In the genomic region with DNA sequence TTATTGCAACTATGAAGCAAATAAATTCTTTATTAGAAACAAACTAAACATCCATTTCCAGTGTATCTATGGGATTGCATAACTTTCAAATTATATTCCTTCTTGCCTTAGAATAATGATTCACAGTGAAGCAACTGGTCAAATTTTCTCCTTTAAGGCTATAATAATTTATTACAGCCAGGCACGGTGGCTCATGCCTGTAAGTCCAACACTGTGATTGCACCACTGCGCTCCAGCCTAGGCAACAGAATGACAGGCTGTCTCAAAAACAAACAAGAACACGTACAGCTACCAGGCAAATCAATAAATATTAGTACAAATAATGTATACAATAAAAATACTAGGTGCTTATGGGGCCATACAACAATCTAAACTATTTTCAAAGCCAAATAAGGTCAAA, we compare ENCODE assay signal across 18 cellular contexts.
"Had no signal": no experiment of that assay in that cellular context is flagged by ENCODE, and none has a peak within 500 bp of the region (broad histone marks: within the 10 kb centered on the region; RNA-seq: fewer than 3 reads in every experiment).

No MANE protein-coding gene starts in this region.

- H3K4me1 ChIP-seq: suprapubic skin, thyroid gland had no signal

- H2AFZ ChIP-seq: hepatocyte had no signal

- H3K27me3 ChIP-seq: hepatocyte, suprapubic skin, thyroid gland had no signal

- H3K36me3 ChIP-seq: suprapubic skin, thyroid gland had no signal

- H3K27ac ChIP-seq: coronary artery, hepatocyte, suprapubic skin, thyroid gland had no signal

- DNase-seq: effector CD4-positive, alpha-beta T cell; endodermal cell; foreskin melanocyte; head of caudate nucleus; left colon; natural killer cell; posterior cingulate gyrus; right cardiac atrium; stimulated activated CD4-positive, alpha-beta T cell treated with anti-CD3 and anti-CD28 coated beads, Interleukin-4, amount 100 ng/mL, for 1 hour; stimulated activated CD8-positive, alpha-beta memory T cell treated with anti-CD3 and anti-CD28 coated beads, Interleukin-4, amount 100 ng/mL, for 48 hours; stimulated activated naive CD8-positive, alpha-beta T cell treated with anti-CD3 and anti-CD28 coated beads, Interleukin-15, Interleukin-2, amounts not matched to agents 100 U/mL and 50 U/mL, for 24 hours; thyroid gland had no signal

- H3K4me2 ChIP-seq: hepatocyte had no signal

- FAIRE-seq: endothelial cell of umbilical vein, urothelium cell line had no signal

- H3K4me3 ChIP-seq: coronary artery, hepatocyte, suprapubic skin, thyroid gland had no signal

- H3K79me2 ChIP-seq: hepatocyte had no signal

- ATAC-seq: left colon; natural killer cell; right cardiac atrium; stimulated activated effector memory CD8-positive, alpha-beta T cell treated with anti-CD3 and anti-CD28 coated beads, Interleukin-12 subunit alpha, Interleukin-12 subunit beta, amount 100 ng/mL, for 72 hours; stimulated activated naive CD8-positive, alpha-beta T cell treated with anti-CD3 and anti-CD28 coated beads, Interleukin-15, Interleukin-2, amounts not matched to agents 100 U/mL and 50 U/mL, for 24 hours had no signal

- H3K9me3 ChIP-seq: suprapubic skin, thyroid gland had no signal
